18 cellular contexts compared by ENCODE assay signal in genomic region chr12:89731614-89732013, GRCh38. TPM values are rescaled to one million over a fixed set of nuclear protein-coding genes. Genes with fewer than 3 reads are reported as not detected.
DNase-seq lines count a peak whose midpoint lies in the region; ATAC-seq and TF ChIP-seq lines count a peak whose summit lies in the region.
"Had no signal": no experiment of that assay in that cellular context is flagged by ENCODE, and none has a peak within 500 bp of the region (broad histone marks: within the 10 kb centered on the region; RNA-seq: fewer than 3 reads in every experiment).

No MANE protein-coding gene starts in this region.

- H3K9me2 ChIP-seq in GM23248 (ENCODE audit: insufficient read depth) (no peaks in the 10 kb centered on the region), MM.1S (replicated peaks; ENCODE audit: insufficient read depth, low read length) (no peaks in the 10 kb centered on the region)

- H3K9me3 Mint-ChIP-seq in stimulated activated memory B cell treated with anti-CD40 and anti-IgM and Interleukin-4, amounts not matched to agents 10 μg/mL and 1 μg/mL and 100 μg/mL, for 72 hours: peaks cover 21% of the 10 kb centered on the region

- peaks cover 26% of the 10 kb centered on the region for H3K4me1 Mint-ChIP-seq in stimulated activated memory B cell treated with anti-CD40 and anti-IgM and Interleukin-4, amounts not matched to agents 10 μg/mL and 1 μg/mL and 100 μg/mL, for 72 hours

- H3K36me3 ChIP-seq in GM23248 (ENCODE audit: low read depth): no peaks in the 10 kb centered on the region
- no peaks in the 10 kb centered on the region for H3K36me3 ChIP-seq in MM.1S (replicated peaks; ENCODE audit: insufficient read depth, low read length)
- H3K36me3 ChIP-seq: esophagus muscularis mucosa, Peyer's patch, upper lobe of right lung, WERI-Rb-1 had no signal

- H3K4me1 ChIP-seq in GM23248 (ENCODE audit: insufficient read depth) (peaks cover 34% of the 10 kb centered on the region), MM.1S (ENCODE audit: low read length) (no peaks in the 10 kb centered on the region)
- H3K4me1 ChIP-seq: Peyer's patch, psoas muscle, upper lobe of right lung had no signal

- H3K79me2 ChIP-seq in GM23248 (ENCODE audit: insufficient read depth) (no peaks in the 10 kb centered on the region), MM.1S (ENCODE audit: low read length) (no peaks in the 10 kb centered on the region)

- H4K20me1 ChIP-seq in GM23248 (ENCODE audit: insufficient read depth): no peaks in the 10 kb centered on the region
- no peaks in the 10 kb centered on the region for H4K20me1 ChIP-seq in MM.1S (ENCODE audit: insufficient read depth, low read length)

- no peak for TF ChIP-seq CTCF in fibroblast of the aortic adventitia (IDR thresholded peaks at IDR 0.05; ENCODE audit: insufficient read depth, low read length)
- TF ChIP-seq CTCF in MM.1S (IDR thresholded peaks at IDR 0.05; ENCODE audit: low read length): no peak

- H3K4me2 ChIP-seq in GM23248 (ENCODE audit: unreplicated experiment) (peak overlapping the region; percentile 50), MM.1S (ENCODE audit: low read depth, low read length) (no peak overlapping the region)

- ATAC-seq in stimulated activated memory B cell treated with anti-CD40 and anti-IgM and Interleukin-4, amounts not matched to agents 10 μg/mL and 1 μg/mL and 100 μg/mL, for 72 hours: no peak
- ATAC-seq in HG03159 (IDR thresholded peaks at IDR 0.05; ENCODE audit: unreplicated experiment): no peak
- ATAC-seq in HG03342 (IDR thresholded peaks at IDR 0.05; ENCODE audit: unreplicated experiment): no peak
- ATAC-seq: left ventricle myocardium superior, upper lobe of right lung had no signal

- 0% methylated on average over 2 of the region's 2 CpGs for WGBS in GM23248 (ENCODE audit: low coverage in 1 of 2, low lambda C conversion rate in 2 of 2, missing lambda C conversion rate in 2 of 2), 2 experiments

- no peaks in the 10 kb centered on the region for H3K27me3 ChIP-seq in GM23248 (replicated peaks; ENCODE audit: insufficient read depth)
- H3K27me3 ChIP-seq in MM.1S (replicated peaks; ENCODE audit: insufficient read depth, low read length): no peaks in the 10 kb centered on the region
- H3K27me3 ChIP-seq: esophagus muscularis mucosa, Peyer's patch, upper lobe of right lung had no signal

- no peaks in the 10 kb centered on the region for H3K27me3 Mint-ChIP-seq in stimulated activated memory B cell treated with anti-CD40 and anti-IgM and Interleukin-4, amounts not matched to agents 10 μg/mL and 1 μg/mL and 100 μg/mL, for 72 hours
- H3K27me3 Mint-ChIP-seq: activated T-cell treated with anti-CD3 and anti-CD28 coated beads, Interleukin-2, amount 50 U/mL, for 24 hours; brain had no signal

- H3F3A ChIP-seq in GM23248 (ENCODE audit: insufficient read depth) (peaks cover 39% of the 10 kb centered on the region), MM.1S (ENCODE audit: insufficient read depth, low read length) (no peaks in the 10 kb centered on the region)

- no peak overlapping the region for H3K4me3 Mint-ChIP-seq in stimulated activated memory B cell treated with anti-CD40 and anti-IgM and Interleukin-4, amounts not matched to agents 10 μg/mL and 1 μg/mL and 100 μg/mL, for 72 hours
- H3K4me3 Mint-ChIP-seq: activated T-cell treated with anti-CD3 and anti-CD28 coated beads, Interleukin-2, amount 50 U/mL, for 24 hours; brain had no signal

- H3K4me3 ChIP-seq in GM23248 (peak overlapping the region; percentile 12), fibroblast of the aortic adventitia (ENCODE audit: low read depth, low read length) (no peak overlapping the region), MM.1S (ENCODE audit: low read length) (no peak overlapping the region)
- H3K4me3 ChIP-seq: esophagus muscularis mucosa, Peyer's patch, psoas muscle, upper lobe of right lung had no signal

- in situ Hi-C loops in GM23248 (cut with MboI): no loop called here

- H3K27ac ChIP-seq in GM23248 (peak overlapping the region; percentile 76), MM.1S (ENCODE audit: low read length) (no peak overlapping the region)
- H3K27ac ChIP-seq: esophagus muscularis mucosa, psoas muscle, upper lobe of right lung, WERI-Rb-1 had no signal

- H3K9me3 ChIP-seq in GM23248 (ENCODE audit: low read depth): peaks cover 4% of the 10 kb centered on the region
- no peaks in the 10 kb centered on the region for H3K9me3 ChIP-seq in MM.1S (replicated peaks; ENCODE audit: insufficient read depth, low read length)
- H3K9me3 ChIP-seq: Peyer's patch, psoas muscle, upper lobe of right lung had no signal

- H2AFZ ChIP-seq in GM23248 (peak overlapping the region; percentile 56; the same call in 1 of the 2 replicates), MM.1S (ENCODE audit: low read length) (no peak overlapping the region)

- DNase-seq in GM23248: peak; percentile 91
- peak; percentile 9 for DNase-seq in RKO (ENCODE audit: low spot score)
- DNase-seq in fibroblast of the aortic adventitia (ENCODE audit: low read depth): peak; percentile 85
- DNase-seq in MM.1S: no peak
- DNase-seq in medulla oblongata (ENCODE audit: extremely low spot score): no peak
- DNase-seq: activated T-cell treated with anti-CD3 and anti-CD28 coated beads, Interleukin-2, amount 50 U/mL, for 24 hours; DMS79; left ventricle myocardium superior; NCI-H2029; Peyer's patch; psoas muscle; upper lobe of right lung; WERI-Rb-1 had no signal

- H3K27ac Mint-ChIP-seq in stimulated activated memory B cell treated with anti-CD40 and anti-IgM and Interleukin-4, amounts not matched to agents 10 μg/mL and 1 μg/mL and 100 μg/mL, for 72 hours: peak overlapping the region; percentile 18
- H3K27ac Mint-ChIP-seq: activated T-cell treated with anti-CD3 and anti-CD28 coated beads, Interleukin-2, amount 50 U/mL, for 24 hours; brain had no signal

- peaks cover 9% of the 10 kb centered on the region for H3K36me3 Mint-ChIP-seq in stimulated activated memory B cell treated with anti-CD40 and anti-IgM and Interleukin-4, amounts not matched to agents 10 μg/mL and 1 μg/mL and 100 μg/mL, for 72 hours
- H3K36me3 Mint-ChIP-seq: brain had no signal

- H3K9ac ChIP-seq in GM23248: peak overlapping the region; percentile 53
- no peak overlapping the region for H3K9ac ChIP-seq in MM.1S (ENCODE audit: low read length)

RNA-seq across cellular contexts. Expression of gene ATP2B1, which starts 23.0 kb away (rescaled TPM):
- 34.5 and 42.4 TPM in 2 replicates for total RNA-seq in GM23248 (2014; rRNA removed; shearing (Covaris generic))
- polyA plus RNA-seq in GM23248 (2016; fragmentation: Nextera tagmentation; extraction: Ambion mirVana): 78.5 and 80.1 TPM in 2 replicates
- 56.8 and 158 TPM in 2 replicates for total RNA-seq in fibroblast of the aortic adventitia (ENCODE audit: low replicate concordance)

Comparison
In these comparisons a context has a peak if more than half of its experiments do, and no peak if none do; other contexts are left out.
1. DNase-seq: peak in GM23248 (single experiment), RKO (single experiment) and fibroblast of the aortic adventitia (single experiment); none in MM.1S (single experiment) and medulla oblongata (single experiment).